In the genomic region with DNA sequence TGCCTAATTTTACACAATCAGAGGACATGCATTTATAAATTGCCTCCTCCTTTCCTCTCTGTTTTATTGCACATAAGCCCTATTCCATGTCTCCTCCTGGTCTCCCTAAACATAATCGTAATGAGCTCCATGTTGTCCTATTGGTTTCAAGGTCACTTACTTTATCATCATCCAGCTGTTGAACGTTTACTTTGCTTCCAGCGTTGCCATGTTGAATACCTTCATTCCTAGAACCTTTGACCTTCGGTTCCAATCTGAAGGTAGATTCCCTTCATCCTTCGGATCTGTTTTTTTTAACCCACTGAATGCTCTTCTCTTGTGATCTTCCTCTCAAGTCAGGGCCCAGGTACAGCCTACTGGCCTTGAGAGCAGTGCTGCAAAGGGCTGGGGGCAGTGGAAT, we compare ENCODE assay signal across 17 cellular contexts.
DNase-seq lines count a peak whose midpoint lies in the region; ATAC-seq, FAIRE-seq and TF ChIP-seq lines count a peak whose summit lies in the region.
"Had no signal": no experiment of that assay in that cellular context is flagged by ENCODE, and none has a peak within 500 bp of the region (broad histone marks: within the 10 kb centered on the region; RNA-seq: fewer than 3 reads in every experiment).

No MANE protein-coding gene starts in this region.

- in situ Hi-C loops in HepG2 (cut with HindIII; ENCODE audit: extremely low pct_ligation_motif_present, low pct_unique_long_range_greater_than_20kb), result no loop called here

- no peaks in the 10 kb centered on the region for H4K20me1 ChIP-seq in HepG2 (ENCODE audit: insufficient read depth, low read length)

- no peak overlapping the region for H3K27ac ChIP-seq in HepG2 (ENCODE audit: extremely low read length, insufficient read depth, low read length)
- no peak overlapping the region for H3K27ac ChIP-seq in right lobe of liver
- peak overlapping the region in 3 of 4 donors; percentile 79 to 91 (median 80) for H3K27ac ChIP-seq in gastroesophageal sphincter

- ATAC-seq in HepG2, result no peak
- no peak for ATAC-seq in right lobe of liver
- no peak for ATAC-seq in central memory CD8-positive, alpha-beta T cell (replicated peaks; ENCODE audit: extremely low read depth, poor library complexity, severe bottlenecking)
- ATAC-seq in gastroesophageal sphincter, result no peak
- no peak for ATAC-seq in naive thymus-derived CD8-positive, alpha-beta T cell

- WGBS in HepG2 (ENCODE audit: low lambda C conversion rate), result 44% methylated on average over 5 of the region's 5 CpGs
- 31% methylated on average over 4 of the region's 5 CpGs for WGBS in right lobe of liver (ENCODE audit: insufficient coverage, low coverage, low lambda C conversion rate, missing lambda C conversion rate)
- 58 to 78% methylated on average over 3 to 5 of the region's 5 CpGs for WGBS in gastroesophageal sphincter (ENCODE audit: low coverage in 1 of 2), 2 donors

- H2AFZ ChIP-seq in HepG2 (ENCODE audit: low read length), result no peak overlapping the region

- H3K4me3 ChIP-seq in HepG2 (replicated peaks in 1 of 3; ENCODE audit: insufficient read depth in 1 of 3, low read depth in 2 of 3, low read length in 3 of 3) (no peak overlapping the region), right lobe of liver (no peak overlapping the region), gastroesophageal sphincter (no peak overlapping the region)
- H3K4me3 ChIP-seq: HAP-1 had no signal

- H3K36me3 Mint-ChIP-seq in central memory CD8-positive, alpha-beta T cell (ENCODE audit: insufficient read depth), result peaks cover 3% of the 10 kb centered on the region
- H3K36me3 Mint-ChIP-seq in naive thymus-derived CD8-positive, alpha-beta T cell, result peaks cover 0 to 20% (median 16%) of the 10 kb centered on the region in 3 donors

- TF ChIP-seq CTCF in HepG2 (CRISPR knock-in tag; IDR thresholded peaks at IDR 0.05) (no peak), right lobe of liver (IDR thresholded peaks at IDR 0.05) (no peak), gastroesophageal sphincter (IDR thresholded peaks at IDR 0.05) (no peak)

- H3K27ac Mint-ChIP-seq in central memory CD8-positive, alpha-beta T cell (ENCODE audit: low read depth), result peak overlapping the region; percentile 46
- peak overlapping the region in 1 of 10 donors; percentile 30 for H3K27ac Mint-ChIP-seq in naive thymus-derived CD8-positive, alpha-beta T cell
- H3K27ac Mint-ChIP-seq: HFFc6 had no signal

- no peaks in the 10 kb centered on the region for H3K79me2 ChIP-seq in HepG2 (ENCODE audit: insufficient read depth, low read length)

- DNase-seq in HepG2 (ENCODE audit: low spot score), result peak; percentile 12
- DNase-seq in right lobe of liver, result no peak
- DNase-seq in central memory CD8-positive, alpha-beta T cell (ENCODE audit: low spot score in 2 of 2), result no peak
- DNase-seq in naive thymus-derived CD8-positive, alpha-beta T cell, result no peak
- no peak for DNase-seq in DMS53 (lab: John Stamatoyannopoulos, UW)
- DNase-seq: C1 segment of cervical spinal cord; Calu3; CD4-positive, alpha-beta memory T cell; COR-L47; DND-41; GOT3; HFFc6 had no signal

- FAIRE-seq in HepG2 (lab: Jason Lieb, UNC), result no peak
- FAIRE-seq: G401.6, GM12892, H54 had no signal

- POLR2A ChIA-PET in HepG2 (lab: Yijun Ruan, JAX), result no interaction called here
- POLR2A ChIA-PET in naive thymus-derived CD8-positive, alpha-beta T cell (lab: Charles Lee), result no interaction called here

- no peak for TF ChIP-seq POLR2A in HepG2 (IDR thresholded peaks at IDR 0.05; ENCODE audit: insufficient read depth in 1 of 2, low read depth in 2 of 2, low read length in 2 of 2)
- TF ChIP-seq POLR2A in right lobe of liver (IDR thresholded peaks at IDR 0.05), result no peak
- no peak for TF ChIP-seq POLR2A in gastroesophageal sphincter (IDR thresholded peaks at IDR 0.05)

- H3K4me1 Mint-ChIP-seq in central memory CD8-positive, alpha-beta T cell, result no peaks in the 10 kb centered on the region
- H3K4me1 Mint-ChIP-seq in naive thymus-derived CD8-positive, alpha-beta T cell, result peaks cover 0 to 3% (median 2%) of the 10 kb centered on the region in 4 donors

- H3K4me2 ChIP-seq in HepG2 (ENCODE audit: low read depth, low read length), result no peak overlapping the region

- no peak overlapping the region for H3K4me3 Mint-ChIP-seq in central memory CD8-positive, alpha-beta T cell
- H3K4me3 Mint-ChIP-seq in naive thymus-derived CD8-positive, alpha-beta T cell, result no peak overlapping the region
- H3K4me3 Mint-ChIP-seq: CD4-positive, alpha-beta memory T cell; HFFc6 had no signal

- H3K36me3 ChIP-seq in HepG2 (replicated peaks in 1 of 2; ENCODE audit: control insufficient read depth in 1 of 2, insufficient read depth in 2 of 2, low read length in 2 of 2) (no peaks in the 10 kb centered on the region), right lobe of liver (no peaks in the 10 kb centered on the region), gastroesophageal sphincter (peaks cover 0 to 8% of the 10 kb centered on the region in 2 donors)
- H3K36me3 ChIP-seq: HAP-1 had no signal

- no peaks in the 10 kb centered on the region for H3K9me3 ChIP-seq in HepG2 (ENCODE audit: low read length)
- H3K9me3 ChIP-seq in right lobe of liver, result no peaks in the 10 kb centered on the region
- no peaks in the 10 kb centered on the region for H3K9me3 ChIP-seq in gastroesophageal sphincter
- H3K9me3 ChIP-seq: HAP-1 had no signal

- peaks cover 6% of the 10 kb centered on the region; the same call in 1 of the 2 replicates for H3K4me1 ChIP-seq in HepG2 (ENCODE audit: insufficient read depth, low read length)
- peaks cover 0 to 14% (median 0%) of the 10 kb centered on the region in 4 donors for H3K4me1 ChIP-seq in right lobe of liver
- peaks cover 13 to 63% (median 38%) of the 10 kb centered on the region in 3 donors for H3K4me1 ChIP-seq in gastroesophageal sphincter
- H3K4me1 ChIP-seq: HAP-1 had no signal

- H3K27me3 ChIP-seq in HepG2 (ENCODE audit: control insufficient read depth in 1 of 2, insufficient read depth in 2 of 2, low read length in 2 of 2) (no peaks in the 10 kb centered on the region), right lobe of liver (no peaks in the 10 kb centered on the region), gastroesophageal sphincter (no peaks in the 10 kb centered on the region)

- H3K9ac ChIP-seq in HepG2 (ENCODE audit: insufficient read depth, low read depth, low read length), result no peak overlapping the region

- BruUV-seq in HepG2 (replicated peaks; lab: Mats Ljungman, UMichigan), result no TSS peak

- intact Hi-C loops in HepG2 (cut with micrococcal nuclease; ENCODE audit: unreplicated experiment), result no loop called here
- intact Hi-C loops in right lobe of liver (cut with DNase I), result no loop called here

- no peak for TF ChIP-seq EP300 in HepG2 (IDR thresholded peaks at IDR 0.05; ENCODE audit: low read depth in 2 of 2, low read length in 2 of 2)
- TF ChIP-seq EP300 in HepG2 (CRISPR knock-in tag; IDR thresholded peaks at IDR 0.05; ENCODE audit: borderline replicate concordance), result no peak
- TF ChIP-seq EP300 in gastroesophageal sphincter (IDR thresholded peaks at IDR 0.05), result no peak

- H3K27me3 Mint-ChIP-seq in central memory CD8-positive, alpha-beta T cell, result no peaks in the 10 kb centered on the region
- no peaks in the 10 kb centered on the region for H3K27me3 Mint-ChIP-seq in naive thymus-derived CD8-positive, alpha-beta T cell
- H3K27me3 Mint-ChIP-seq: CD4-positive, alpha-beta memory T cell had no signal

- H3K9me3 Mint-ChIP-seq in central memory CD8-positive, alpha-beta T cell, result no peaks in the 10 kb centered on the region
- no peaks in the 10 kb centered on the region for H3K9me3 Mint-ChIP-seq in naive thymus-derived CD8-positive, alpha-beta T cell
- H3K9me3 Mint-ChIP-seq: CD4-positive, alpha-beta memory T cell; HFFc6 had no signal

- CTCF ChIA-PET in HepG2 (lab: Yijun Ruan, JAX; ENCODE audit: low intra/inter-chr PET ratio, low total read pairs), result no interaction called here

- TF ChIP-seq RAD21 in HepG2 (CRISPR knock-in tag; IDR thresholded peaks at IDR 0.05), result no peak

TF ChIP-seq in HepG2, 621 proteins besides CTCF, POLR2A, EP300 and RAD21:
- TF ChIP-seq ZNF510 (CRISPR knock-in tag; IDR thresholded peaks at IDR 0.05; ENCODE audit: low read depth) (no peak), ZNF644 (CRISPR knock-in tag; IDR thresholded peaks at IDR 0.05; ENCODE audit: low read depth) (peak; percentile 66), PITX1 (CRISPR knock-in tag; IDR thresholded peaks at IDR 0.05) (no peak), ZNF33A (CRISPR knock-in tag; IDR thresholded peaks at IDR 0.05; ENCODE audit: borderline replicate concordance) (no peak), PHB2 (IDR thresholded peaks at IDR 0.05; ENCODE audit: partially characterized antibody) (no peak), ZFP82 (CRISPR knock-in tag; IDR thresholded peaks at IDR 0.05; ENCODE audit: borderline replicate concordance) (no peak)
- TF ChIP-seq, protein P1, sequence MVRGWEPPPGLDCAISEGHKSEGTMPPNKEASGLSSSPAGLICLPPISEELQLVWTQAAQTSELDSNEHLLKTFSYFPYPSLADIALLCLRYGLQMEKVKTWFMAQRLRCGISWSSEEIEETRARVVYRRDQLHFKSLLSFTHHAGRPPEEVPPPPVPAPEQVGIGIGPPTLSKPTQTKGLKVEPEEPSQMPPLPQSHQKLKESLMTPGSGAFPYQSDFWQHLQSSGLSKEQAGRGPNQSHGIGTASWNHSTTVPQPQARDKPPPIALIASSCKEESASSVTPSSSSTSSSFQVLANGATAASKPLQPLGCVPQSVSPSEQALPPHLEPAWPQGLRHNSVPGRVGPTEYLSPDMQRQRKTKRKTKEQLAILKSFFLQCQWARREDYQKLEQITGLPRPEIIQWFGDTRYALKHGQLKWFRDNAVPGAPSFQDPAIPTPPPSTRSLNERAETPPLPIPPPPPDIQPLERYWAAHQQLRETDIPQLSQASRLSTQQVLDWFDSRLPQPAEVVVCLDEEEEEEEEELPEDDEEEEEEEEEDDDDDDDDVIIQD (CRISPR knock-in tag; IDR thresholded peaks at IDR 0.05; ENCODE audit: low read depth), result peak; percentile 73; the same call in 1 of the 2 replicates
TF ChIP-seq in HepG2: peak in this region for 2.

Comparison
In these comparisons a context has a peak if more than half of its experiments do, and no peak if none do; other contexts are left out.
1. H3K27ac ChIP-seq: peak in gastroesophageal sphincter (3 of 4); none in HepG2 (single experiment) and right lobe of liver (0 of 3).